8 cellular contexts compared by ENCODE assay signal in genomic region chr21:29302340-29302991, GRCh38. TPM values are rescaled to one million over a fixed set of nuclear protein-coding genes. Genes with fewer than 3 reads are reported as not detected.
DNase-seq lines count a peak whose midpoint lies in the region; ATAC-seq, FAIRE-seq and TF ChIP-seq lines count a peak whose summit lies in the region.

No MANE protein-coding gene starts in this region.

- H3K4me1 Mint-ChIP-seq in activated CD8-positive, alpha-beta T cell treated with anti-CD3 and anti-CD28 coated beads for 36 hours (ENCODE audit: low read depth): peaks cover 69% of the 10 kb centered on the region
- peaks cover 61% of the 10 kb centered on the region for H3K4me1 Mint-ChIP-seq in activated CD8-positive, alpha-beta T cell treated with anti-CD3 and anti-CD28 coated beads, Interleukin-2, amount 10 ng/mL, durations not matched to agents 7 days and 5 days (ENCODE audit: low read depth)

- peak overlapping the region; percentile 72 for H3K4me3 ChIP-seq in WI38 (ENCODE audit: low read depth, low read length)
- H3K4me3 ChIP-seq in kidney (ENCODE audit: low read length in 2 of 2): peak overlapping the region; percentile 36
- H3K4me3 ChIP-seq in suprapubic skin: peak overlapping the region; percentile 83
- H3K4me3 ChIP-seq in heart left ventricle: peak overlapping the region in 4 of 12 donors; percentile 3 to 89 (median 42)

- H3K4me1 ChIP-seq in kidney (ENCODE audit: control insufficient read depth in 1 of 2, insufficient read depth in 1 of 2, low read depth in 1 of 2, low read length in 2 of 2) (peaks cover 31 to 38% of the 10 kb centered on the region in 2 donors), suprapubic skin (peaks cover 68% of the 10 kb centered on the region), heart left ventricle (peaks cover 10 to 86% (median 64%) of the 10 kb centered on the region in 12 donors)

- no peak for TF ChIP-seq CTCF in activated CD8-positive, alpha-beta T cell treated with anti-CD3 and anti-CD28 coated beads for 36 hours (IDR thresholded peaks at IDR 0.05)
- TF ChIP-seq CTCF in WI38 (IDR thresholded peaks at IDR 0.05; ENCODE audit: low read depth, low read length): no peak
- no peak for TF ChIP-seq CTCF in kidney (IDR thresholded peaks at IDR 0.05; ENCODE audit: borderline replicate concordance, extremely low read depth, insufficient read depth)
- TF ChIP-seq CTCF in suprapubic skin (IDR thresholded peaks at IDR 0.05): no peak
- no peak for TF ChIP-seq CTCF in heart left ventricle (IDR thresholded peaks at IDR 0.05)

- intact Hi-C loops in activated CD8-positive, alpha-beta T cell treated with anti-CD3 and anti-CD28 coated beads for 36 hours (cut with micrococcal nuclease): loop anchor here (5.0 kb wide), 2 partner anchors 40 to 210 kb away; no protein-coding TSS in a partner anchor
- intact Hi-C loops in kidney (cut with DNase I): loop anchor here (10.0 kb wide), 1 partner anchor 128 kb away; no protein-coding TSS in a partner anchor
- intact Hi-C loops in heart left ventricle (cut with DNase I): loop anchor here in 6 of 10 donors (5.0 to 10.0 kb wide), 6 partner anchors 35 to 228 kb away; partner anchors contain the start of gene CCT8 (in 1 of the 6)

- peak; percentile 4 for DNase-seq in activated CD8-positive, alpha-beta T cell treated with anti-CD3 and anti-CD28 coated beads for 36 hours
- no peak for DNase-seq in activated CD8-positive, alpha-beta T cell treated with anti-CD3 and anti-CD28 coated beads, Interleukin-2, amount 10 ng/mL, durations not matched to agents 7 days and 5 days
- DNase-seq in kidney (no peak), suprapubic skin (ENCODE audit: low spot score in 2 of 2) (no peak), heart left ventricle (no peak), hepatic stellate cell (ENCODE audit: low spot score) (no peak)

- peak overlapping the region; percentile 43 for H3K27ac Mint-ChIP-seq in activated CD8-positive, alpha-beta T cell treated with anti-CD3 and anti-CD28 coated beads for 36 hours
- H3K27ac Mint-ChIP-seq in activated CD8-positive, alpha-beta T cell treated with anti-CD3 and anti-CD28 coated beads, Interleukin-2, amount 10 ng/mL, durations not matched to agents 7 days and 5 days: no peak overlapping the region

- CTCF ChIA-PET in activated CD8-positive, alpha-beta T cell treated with anti-CD3 and anti-CD28 coated beads for 36 hours (lab: Charles Lee): interaction anchor here (0.8 to 1.8 kb wide), 5 partner anchors 12 to 188 kb away, joined by 3 to 5 read pairs (median 3); no protein-coding TSS in a partner anchor
- CTCF ChIA-PET in activated CD8-positive, alpha-beta T cell treated with anti-CD3 and anti-CD28 coated beads, Interleukin-2, amount 10 ng/mL, durations not matched to agents 7 days and 5 days (lab: Charles Lee): interaction anchor here (0.8 to 6.0 kb wide), 3 partner anchors 37 to 46 kb away, joined by 3 to 24 read pairs (median 4); no protein-coding TSS in a partner anchor

- peak overlapping the region; percentile 37 to 58 for H3K9ac ChIP-seq in kidney (ENCODE audit: low read length in 2 of 2)

- H3K27me3 Mint-ChIP-seq in activated CD8-positive, alpha-beta T cell treated with anti-CD3 and anti-CD28 coated beads for 36 hours: no peaks in the 10 kb centered on the region
- H3K27me3 Mint-ChIP-seq in activated CD8-positive, alpha-beta T cell treated with anti-CD3 and anti-CD28 coated beads, Interleukin-2, amount 10 ng/mL, durations not matched to agents 7 days and 5 days (ENCODE audit: low read depth): no peaks in the 10 kb centered on the region

- peak overlapping the region; percentile 15 for H3K4me3 Mint-ChIP-seq in activated CD8-positive, alpha-beta T cell treated with anti-CD3 and anti-CD28 coated beads for 36 hours
- no peak overlapping the region for H3K4me3 Mint-ChIP-seq in activated CD8-positive, alpha-beta T cell treated with anti-CD3 and anti-CD28 coated beads, Interleukin-2, amount 10 ng/mL, durations not matched to agents 7 days and 5 days

- H3K36me3 Mint-ChIP-seq in activated CD8-positive, alpha-beta T cell treated with anti-CD3 and anti-CD28 coated beads for 36 hours (ENCODE audit: low read depth): peaks cover 19% of the 10 kb centered on the region
- peaks cover 20% of the 10 kb centered on the region for H3K36me3 Mint-ChIP-seq in activated CD8-positive, alpha-beta T cell treated with anti-CD3 and anti-CD28 coated beads, Interleukin-2, amount 10 ng/mL, durations not matched to agents 7 days and 5 days (ENCODE audit: low read depth)

- ATAC-seq in activated CD8-positive, alpha-beta T cell treated with anti-CD3 and anti-CD28 coated beads for 36 hours: peak; percentile 2
- ATAC-seq in activated CD8-positive, alpha-beta T cell treated with anti-CD3 and anti-CD28 coated beads, Interleukin-2, amount 10 ng/mL, durations not matched to agents 7 days and 5 days: no peak
- ATAC-seq in HG03045 (IDR thresholded peaks at IDR 0.05; ENCODE audit: unreplicated experiment) (no peak), heart left ventricle (no peak)

- H3K36me3 ChIP-seq in kidney (ENCODE audit: control insufficient read depth in 1 of 2, insufficient read depth in 2 of 2, low read length in 2 of 2): no peaks in the 10 kb centered on the region
- no peaks in the 10 kb centered on the region for H3K36me3 ChIP-seq in suprapubic skin
- peaks cover 0 to 11% (median 0%) of the 10 kb centered on the region in 9 donors for H3K36me3 ChIP-seq in heart left ventricle

- H3K9me3 Mint-ChIP-seq in activated CD8-positive, alpha-beta T cell treated with anti-CD3 and anti-CD28 coated beads for 36 hours: peaks cover 5% of the 10 kb centered on the region
- H3K9me3 Mint-ChIP-seq in activated CD8-positive, alpha-beta T cell treated with anti-CD3 and anti-CD28 coated beads, Interleukin-2, amount 10 ng/mL, durations not matched to agents 7 days and 5 days (ENCODE audit: insufficient read depth): no peaks in the 10 kb centered on the region

- WGBS in suprapubic skin: 37% methylated on average over 7 of the region's 7 CpGs
- WGBS in heart left ventricle, 4 donors: 50 to 59% (median 56%) methylated on average over 7 of the region's 7 CpGs

- no peak for FAIRE-seq in kidney (lab: Jason Lieb, UNC)

- no peak for TF ChIP-seq EP300 in suprapubic skin (IDR thresholded peaks at IDR 0.05)

- H3K27me3 ChIP-seq in suprapubic skin (no peaks in the 10 kb centered on the region), heart left ventricle (no peaks in the 10 kb centered on the region)

- peak overlapping the region; percentile 58 to 69 for H3K27ac ChIP-seq in kidney (ENCODE audit: low read depth in 2 of 2, low read length in 2 of 2)
- peak overlapping the region; percentile 58 for H3K27ac ChIP-seq in suprapubic skin
- peak overlapping the region in 6 of 12 donors; percentile 10 to 95 (median 48) for H3K27ac ChIP-seq in heart left ventricle

- H3K9me3 ChIP-seq in kidney (ENCODE audit: control insufficient read depth in 1 of 2, low read length in 2 of 2) (no peaks in the 10 kb centered on the region), suprapubic skin (no peaks in the 10 kb centered on the region), heart left ventricle (no peaks in the 10 kb centered on the region)

- no peak for TF ChIP-seq POLR2A in suprapubic skin (IDR thresholded peaks at IDR 0.05)
- TF ChIP-seq POLR2A in heart left ventricle (IDR thresholded peaks at IDR 0.05): no peak

- POLR2A ChIA-PET in activated CD8-positive, alpha-beta T cell treated with anti-CD3 and anti-CD28 coated beads for 36 hours (lab: Charles Lee): interaction anchor here (0.8 to 0.9 kb wide), 2 partner anchors 10 to 12 kb away, joined by 3 read pairs; no protein-coding TSS in a partner anchor
- POLR2A ChIA-PET in activated CD8-positive, alpha-beta T cell treated with anti-CD3 and anti-CD28 coated beads, Interleukin-2, amount 10 ng/mL, durations not matched to agents 7 days and 5 days (lab: Charles Lee): interaction anchor here (0.6 kb wide), 1 partner anchor 16 kb away, joined by 3 read pairs; no protein-coding TSS in a partner anchor

RNA-seq across cellular contexts. Expression of gene BACH1, which starts 3.7 kb away (rescaled TPM):
- total RNA-seq in activated CD8-positive, alpha-beta T cell treated with anti-CD3 and anti-CD28 coated beads for 36 hours: 10 to 100 TPM; 27.3 to 28.2 TPM
- 10 to 100 TPM; 23.5 to 23.7 TPM for total RNA-seq in activated CD8-positive, alpha-beta T cell treated with anti-CD3 and anti-CD28 coated beads, Interleukin-2, amount 10 ng/mL, durations not matched to agents 7 days and 5 days
- 85.1 TPM for total RNA-seq in kidney
- polyA plus RNA-seq in kidney (ENCODE audit: insufficient read depth, low read depth, low replicate concordance): 5.6 TPM
- total RNA-seq in suprapubic skin: 10 to 100 TPM; 78.7 to 89.6 (median 84.0) TPM
- total RNA-seq in heart left ventricle: 10 to 100 TPM; 16.7 to 83.4 (median 40.0) TPM
- 1 to 10 TPM; 5.3 to 7.3 TPM for polyA plus RNA-seq in heart left ventricle
